4 cellular contexts compared by ENCODE assay signal in genomic region chr12:16382652-16383312, GRCh38. TPM values are rescaled to one million over a fixed set of nuclear protein-coding genes. Genes with fewer than 3 reads are reported as not detected.
"Had no signal": no experiment of that assay in that cellular context is flagged by ENCODE, and none has a peak within 500 bp of the region (broad histone marks: within the 10 kb centered on the region; RNA-seq: fewer than 3 reads in every experiment).

No MANE protein-coding gene starts in this region.

RNA-seq across cellular contexts. Expression of gene MGST1, which starts 35.3 kb away (rescaled TPM):
- total RNA-seq: activated CD4-positive, alpha-beta T cell treated with anti-CD3 and anti-CD28 coated beads for 36 hours; activated CD8-positive, alpha-beta memory T cell treated with anti-CD3 and anti-CD28 coated beads for 36 hours; activated naive CD4-positive, alpha-beta T cell treated with anti-CD3 and anti-CD28 coated beads for 36 hours; activated T-helper 17 cell treated with anti-CD3 and anti-CD28 coated beads, Interleukin-2, amount 50 U/mL, for 72 hours had no signal
